ENCODE assay signal across 32 cellular contexts in genomic region chr14:23396781-23397407, GRCh38. TPM values are rescaled to one million over a fixed set of nuclear protein-coding genes. Genes with fewer than 3 reads are reported as not detected.
"Had no signal": no experiment of that assay in that cellular context is flagged by ENCODE, and none has a peak within 500 bp of the region (broad histone marks: within the 10 kb centered on the region; RNA-seq: fewer than 3 reads in every experiment).

No MANE protein-coding gene starts in this region.

- H3K4me1 ChIP-seq: adrenal gland, body of pancreas, esophagus squamous epithelium had no signal

- H3K27ac ChIP-seq: adrenal gland, body of pancreas, coronary artery, dorsolateral prefrontal cortex, esophagus squamous epithelium, heart left ventricle, WERI-Rb-1 had no signal

- H3K27me3 ChIP-seq: adrenal gland, body of pancreas, dorsolateral prefrontal cortex had no signal

- H3K4me3 ChIP-seq: adrenal gland, body of pancreas, coronary artery, dorsolateral prefrontal cortex, esophagus squamous epithelium, heart left ventricle had no signal

- H3K9me3 ChIP-seq: adrenal gland, body of pancreas, esophagus squamous epithelium, heart left ventricle had no signal

- ATAC-seq: activated CD4-positive, CD25-positive, alpha-beta regulatory T cell treated with anti-CD3 and anti-CD28 coated beads, Interleukin-2, amount 50 U/mL, for 24 hours; activated CD8-positive, alpha-beta T cell treated with anti-CD3 and anti-CD28 coated beads for 36 hours; activated naive CD8-positive, alpha-beta T cell treated with anti-CD3 and anti-CD28 coated beads, Interleukin-2, amount 50 U/mL, for 24 hours; activated T-cell treated with anti-CD3 and anti-CD28 coated beads, Interleukin-2, amount 50 U/mL, for 4 hours; activated T-helper 17 cell treated with anti-CD3 and anti-CD28 coated beads, Interleukin-2, amount 50 U/mL, for 72 hours; body of pancreas; effector memory CD8-positive, alpha-beta T cell; T-helper 17 cell had no signal

- H3K36me3 ChIP-seq: adrenal gland, esophagus squamous epithelium, WERI-Rb-1 had no signal

- DNase-seq: activated B cell treated with CpG ODN at 0.5 μM for 24 hours; activated CD4-positive, alpha-beta T cell treated with anti-CD3 and anti-CD28 coated beads for 48 hours; activated CD4-positive, alpha-beta T cell treated with anti-CD3 and anti-CD28 coated beads, Interleukin-2, amount 50 U/mL, for 1 hour; activated CD4-positive, alpha-beta T cell treated with anti-CD3 and anti-CD28 coated beads, Interleukin-2, amount 50 U/mL, for 48 hours; activated CD8-positive, alpha-beta memory T cell treated with anti-CD3 and anti-CD28 coated beads for 24 hours; activated CD8-positive, alpha-beta T cell treated with anti-CD3 and anti-CD28 coated beads for 36 hours; activated effector memory CD4-positive, alpha-beta T cell treated with Interleukin-2 at 50 U/mL for 16 hours; activated gamma-delta T cell treated with Interleukin-2 at 50 U/mL for 16 hours; activated naive CD4-positive, alpha-beta T cell treated with Interleukin-2 at 50 U/mL for 16 hours; activated naive CD8-positive, alpha-beta T cell treated with anti-CD3 and anti-CD28 coated beads for 36 hours; activated naive CD8-positive, alpha-beta T cell treated with anti-CD3 and anti-CD28 coated beads, Interleukin-2, amount 50 U/mL, for 24 hours; activated T-cell treated with anti-CD3 and anti-CD28 coated beads, Interleukin-2, amount 50 U/mL, for 4 hours; adrenal gland; amygdala; aorta; body of pancreas; dorsolateral prefrontal cortex; effector memory CD8-positive, alpha-beta T cell; erythroblast; esophagus squamous epithelium; foreskin melanocyte; T-helper 1 cell; T-helper 17 cell; T1000; WERI-Rb-1 had no signal

RNA-seq across cellular contexts. Expression of gene MYH6, which starts 11.2 kb away (rescaled TPM):
- total RNA-seq: activated B cell treated with CpG ODN at 0.5 μM for 24 hours; activated CD8-positive, alpha-beta T cell treated with anti-CD3 and anti-CD28 coated beads for 36 hours; activated naive CD8-positive, alpha-beta T cell treated with anti-CD3 and anti-CD28 coated beads for 36 hours; activated T-cell treated with anti-CD3 and anti-CD28 coated beads, Interleukin-2, amount 50 U/mL, for 4 hours; aorta; esophagus squamous epithelium; fibroblast of lung; fibroblast of villous mesenchyme; T-helper 17 cell had no signal

RNA-seq across cellular contexts. Expression of gene CMTM5, which starts 20.0 kb away (rescaled TPM):
- total RNA-seq: activated B cell treated with CpG ODN at 0.5 μM for 24 hours; activated CD8-positive, alpha-beta T cell treated with anti-CD3 and anti-CD28 coated beads for 36 hours; activated naive CD8-positive, alpha-beta T cell treated with anti-CD3 and anti-CD28 coated beads for 36 hours; activated T-cell treated with anti-CD3 and anti-CD28 coated beads, Interleukin-2, amount 50 U/mL, for 4 hours; activated T-helper 17 cell treated with anti-CD3 and anti-CD28 coated beads, Interleukin-2, amount 50 U/mL, for 72 hours; body of pancreas; esophagus squamous epithelium; fibroblast of villous mesenchyme had no signal

RNA-seq across cellular contexts. Expression of gene IL25, which starts 24.3 kb away (rescaled TPM):
- total RNA-seq: activated B cell treated with CpG ODN at 0.5 μM for 24 hours; activated CD8-positive, alpha-beta T cell treated with anti-CD3 and anti-CD28 coated beads for 36 hours; activated naive CD8-positive, alpha-beta T cell treated with anti-CD3 and anti-CD28 coated beads for 36 hours; activated T-cell treated with anti-CD3 and anti-CD28 coated beads, Interleukin-2, amount 50 U/mL, for 4 hours; activated T-helper 17 cell treated with anti-CD3 and anti-CD28 coated beads, Interleukin-2, amount 50 U/mL, for 72 hours; adrenal gland; aorta; body of pancreas; cerebellum; esophagus squamous epithelium; fibroblast of lung; fibroblast of villous mesenchyme; T-helper 17 cell had no signal

RNA-seq across cellular contexts. Expression of gene EFS, which starts 31.9 kb away (rescaled TPM):
- total RNA-seq: activated B cell treated with CpG ODN at 0.5 μM for 24 hours; activated CD8-positive, alpha-beta T cell treated with anti-CD3 and anti-CD28 coated beads for 36 hours; activated naive CD8-positive, alpha-beta T cell treated with anti-CD3 and anti-CD28 coated beads for 36 hours; activated T-helper 17 cell treated with anti-CD3 and anti-CD28 coated beads, Interleukin-2, amount 50 U/mL, for 72 hours; T-helper 17 cell had no signal

RNA-seq across cellular contexts. Expression of gene MYH7, which starts 38.6 kb away (rescaled TPM):
- total RNA-seq: activated B cell treated with CpG ODN at 0.5 μM for 24 hours; activated CD8-positive, alpha-beta T cell treated with anti-CD3 and anti-CD28 coated beads for 36 hours; aorta; esophagus squamous epithelium; fibroblast of lung; fibroblast of villous mesenchyme; T-helper 17 cell had no signal
